Comparison of ENCODE assay signal across 14 cellular contexts in the genomic region with DNA sequence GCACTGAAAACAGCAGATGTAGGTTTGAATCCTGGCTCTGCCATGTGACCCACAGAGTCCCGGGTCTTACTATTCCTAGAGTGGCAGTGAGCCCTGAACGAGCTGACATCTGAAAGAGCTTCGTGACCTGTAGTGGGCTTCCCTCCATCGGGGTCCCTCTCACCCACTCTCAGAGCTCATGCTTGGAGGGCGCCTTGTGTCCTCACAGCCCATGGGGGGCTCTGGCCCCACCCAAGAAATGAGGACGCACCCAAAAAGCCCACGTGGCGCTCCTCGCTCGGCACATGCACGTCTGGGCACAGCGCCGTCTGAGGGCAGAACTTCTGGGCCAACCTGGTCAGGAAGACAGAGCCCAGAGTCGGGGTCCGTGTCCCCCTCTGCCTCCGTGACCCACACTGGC. TPM values are rescaled to one million over a fixed set of nuclear protein-coding genes. Genes with fewer than 3 reads are reported as not detected.
DNase-seq lines count a peak whose midpoint lies in the region; ATAC-seq and TF ChIP-seq lines count a peak whose summit lies in the region.
"Had no signal": no experiment of that assay in that cellular context is flagged by ENCODE, and none has a peak within 500 bp of the region (broad histone marks: within the 10 kb centered on the region; RNA-seq: fewer than 3 reads in every experiment).

No MANE protein-coding gene starts in this region.

- DNase-seq in heart left ventricle (no peak), left cardiac atrium (no peak), uterus (no peak), NCI-H510A treated with DMSO at 0.1 percent for 48 hours (lab: John Stamatoyannopoulos, UW) (no peak), tibial nerve (ENCODE audit: low spot score in 2 of 2) (no peak)
- DNase-seq in activated naive CD8-positive, alpha-beta T cell treated with anti-CD3 and anti-CD28 coated beads for 36 hours: no peak
- no peak for DNase-seq in naive thymus-derived CD4-positive, alpha-beta T cell
- DNase-seq: DMS 273 treated with DMSO at 0.1 percent for 48 hours, foreskin melanocyte, NCI-H1436, NCI-H446 had no signal

- H3K4me1 Mint-ChIP-seq in activated naive CD8-positive, alpha-beta T cell treated with anti-CD3 and anti-CD28 coated beads for 36 hours: peaks cover 94% of the 10 kb centered on the region
- peaks cover 63 to 99% (median 95%) of the 10 kb centered on the region in 7 donors for H3K4me1 Mint-ChIP-seq in naive thymus-derived CD4-positive, alpha-beta T cell

- no peak for TF ChIP-seq EP300 in tibial nerve (IDR thresholded peaks at IDR 0.05)

- peak overlapping the region; percentile 96 for H3K27ac Mint-ChIP-seq in activated naive CD8-positive, alpha-beta T cell treated with anti-CD3 and anti-CD28 coated beads for 36 hours
- H3K27ac Mint-ChIP-seq in naive thymus-derived CD4-positive, alpha-beta T cell: peak overlapping the region in 8 of 9 donors; percentile 87 to 100 (median 97)
- H3K27ac Mint-ChIP-seq: activated naive CD4-positive, alpha-beta T cell treated with anti-CD3 and anti-CD28 coated beads for 36 hours had no signal

- no peak for ATAC-seq in heart left ventricle
- no peak for ATAC-seq in left cardiac atrium
- no peak for ATAC-seq in naive thymus-derived CD4-positive, alpha-beta T cell
- ATAC-seq in HG03457 (IDR thresholded peaks at IDR 0.05; ENCODE audit: unreplicated experiment): no peak

- peaks cover 11 to 86% (median 62%) of the 10 kb centered on the region in 12 donors for H3K4me1 ChIP-seq in heart left ventricle
- H3K4me1 ChIP-seq in naive thymus-derived CD4-positive, alpha-beta T cell (ENCODE audit: control insufficient read depth in 2 of 2, insufficient read depth in 2 of 2, low read length in 2 of 2): peaks cover 63 to 93% of the 10 kb centered on the region in 2 donors
- peaks cover 0 to 8% of the 10 kb centered on the region in 2 donors for H3K4me1 ChIP-seq in uterus
- peaks cover 0 to 19% (median 9%) of the 10 kb centered on the region in 4 donors for H3K4me1 ChIP-seq in tibial nerve

- intact Hi-C loops in heart left ventricle (cut with DNase I): no loop called here
- intact Hi-C loops in left cardiac atrium (cut with DNase I): no loop called here
- intact Hi-C loops in naive thymus-derived CD4-positive, alpha-beta T cell (cut with micrococcal nuclease): loop anchor here in 1 of 2 donors (5.0 kb wide), 1 partner anchor 167 kb away; no protein-coding TSS in a partner anchor
- intact Hi-C loops in uterus (cut with DNase I; ENCODE audit: low total_unique reads): no loop called here

- no peak overlapping the region for H3K4me3 Mint-ChIP-seq in activated naive CD8-positive, alpha-beta T cell treated with anti-CD3 and anti-CD28 coated beads for 36 hours
- H3K4me3 Mint-ChIP-seq in naive thymus-derived CD4-positive, alpha-beta T cell: peak overlapping the region; percentile 18 to 87 (median 80)
- H3K4me3 Mint-ChIP-seq: activated naive CD4-positive, alpha-beta T cell treated with anti-CD3 and anti-CD28 coated beads for 36 hours had no signal

- H3K27ac ChIP-seq in heart left ventricle (peak overlapping the region in 11 of 12 donors; percentile 27 to 89 (median 65)), uterus (peak overlapping the region; percentile 3 to 35), tibial nerve (no peak overlapping the region)
- H3K27ac ChIP-seq in naive thymus-derived CD4-positive, alpha-beta T cell (ENCODE audit: low read depth, low read length): peak overlapping the region; percentile 86
- H3K27ac ChIP-seq: SJSA1 had no signal

- H3K9me3 ChIP-seq in heart left ventricle: no peaks in the 10 kb centered on the region
- no peaks in the 10 kb centered on the region for H3K9me3 ChIP-seq in naive thymus-derived CD4-positive, alpha-beta T cell (ENCODE audit: control insufficient read depth in 2 of 3, low read length in 3 of 3)
- no peaks in the 10 kb centered on the region for H3K9me3 ChIP-seq in uterus
- H3K9me3 ChIP-seq in tibial nerve: no peaks in the 10 kb centered on the region
- H3K9me3 ChIP-seq: SJSA1 had no signal

- TF ChIP-seq CTCF in heart left ventricle (IDR thresholded peaks at IDR 0.05): no peak
- TF ChIP-seq CTCF in uterus (IDR thresholded peaks at IDR 0.05): no peak
- TF ChIP-seq CTCF in tibial nerve (IDR thresholded peaks at IDR 0.05): no peak

- CTCF ChIA-PET in naive thymus-derived CD4-positive, alpha-beta T cell (lab: Charles Lee): interaction anchor here (0.8 to 1.0 kb wide), 3 partner anchors 13 to 173 kb away, joined by 3 read pairs; no protein-coding TSS in a partner anchor

- POLR2A ChIA-PET in naive thymus-derived CD4-positive, alpha-beta T cell (lab: Charles Lee): interaction anchor here (1.0 to 42.6 kb wide), 3 partner anchors 12 to 38 kb away, joined by 3 to 901 read pairs (median 28); partner anchors contain the start of gene LBH

- no peak overlapping the region for H3K4me3 ChIP-seq in heart left ventricle
- H3K4me3 ChIP-seq in naive thymus-derived CD4-positive, alpha-beta T cell (ENCODE audit: low read length): no peak overlapping the region
- H3K4me3 ChIP-seq in uterus: no peak overlapping the region
- no peak overlapping the region for H3K4me3 ChIP-seq in tibial nerve
- H3K4me3 ChIP-seq: SJSA1 had no signal

- peaks cover 0 to 51% (median 35%) of the 10 kb centered on the region in 9 donors for H3K36me3 ChIP-seq in heart left ventricle
- H3K36me3 ChIP-seq in naive thymus-derived CD4-positive, alpha-beta T cell (ENCODE audit: control insufficient read depth in 2 of 3, insufficient read depth in 3 of 3, low read length in 3 of 3): peaks cover 12 to 44% (median 25%) of the 10 kb centered on the region in 3 experiments
- no peaks in the 10 kb centered on the region for H3K36me3 ChIP-seq in uterus
- peaks cover 0 to 13% (median 0%) of the 10 kb centered on the region in 3 donors for H3K36me3 ChIP-seq in tibial nerve

- H3K9me3 Mint-ChIP-seq in activated naive CD8-positive, alpha-beta T cell treated with anti-CD3 and anti-CD28 coated beads for 36 hours: peaks cover 6% of the 10 kb centered on the region
- H3K9me3 Mint-ChIP-seq in naive thymus-derived CD4-positive, alpha-beta T cell: peaks cover 0 to 2% (median 0%) of the 10 kb centered on the region in 11 donors

- no peaks in the 10 kb centered on the region for H3K27me3 Mint-ChIP-seq in activated naive CD8-positive, alpha-beta T cell treated with anti-CD3 and anti-CD28 coated beads for 36 hours
- no peaks in the 10 kb centered on the region for H3K27me3 Mint-ChIP-seq in naive thymus-derived CD4-positive, alpha-beta T cell

- H3K36me3 Mint-ChIP-seq in activated naive CD8-positive, alpha-beta T cell treated with anti-CD3 and anti-CD28 coated beads for 36 hours: peaks cover 91% of the 10 kb centered on the region
- H3K36me3 Mint-ChIP-seq in naive thymus-derived CD4-positive, alpha-beta T cell: peaks cover 13 to 63% (median 35%) of the 10 kb centered on the region in 5 donors

- WGBS in heart left ventricle, 4 donors: 69 to 94% (median 75%) methylated on average over 8 to 16 of the region's 16 CpGs
- WGBS in tibial nerve, 2 donors: 92 to 99% methylated on average over 12 to 15 of the region's 16 CpGs

- H3K27me3 ChIP-seq in heart left ventricle (no peaks in the 10 kb centered on the region), uterus (no peaks in the 10 kb centered on the region), tibial nerve (no peaks in the 10 kb centered on the region)
- no peaks in the 10 kb centered on the region for H3K27me3 ChIP-seq in naive thymus-derived CD4-positive, alpha-beta T cell (ENCODE audit: control insufficient read depth in 2 of 2, insufficient read depth in 2 of 2, low read length in 2 of 2)
- H3K27me3 ChIP-seq: SJSA1 had no signal

- TF ChIP-seq POLR2A in heart left ventricle (IDR thresholded peaks at IDR 0.05): no peak
- no peak for TF ChIP-seq POLR2A in uterus (IDR thresholded peaks at IDR 0.05)
- TF ChIP-seq POLR2A in tibial nerve (IDR thresholded peaks at IDR 0.05): no peak

RNA-seq across cellular contexts. Expression of gene LBH, which starts 23.7 kb away (rescaled TPM):
- total RNA-seq in heart left ventricle (100 to 1,000 TPM; 125 to 226 (median 169) TPM), left cardiac atrium (10 to 100 TPM; 14.6 to 19.1 TPM), uterus (10 to 100 TPM; 30.7 to 94.3 (median 64.5) TPM), tibial nerve (10 to 100 TPM; 12.7 to 31.6 (median 21.5) TPM)
- polyA plus RNA-seq in heart left ventricle: 100 to 1,000 TPM in 1 of 2 donors, 10 to 100 TPM in 1; 54.2 to 166 TPM
- 10 to 100 TPM; 85.0 to 89.2 TPM for total RNA-seq in activated naive CD8-positive, alpha-beta T cell treated with anti-CD3 and anti-CD28 coated beads for 36 hours
- total RNA-seq in naive thymus-derived CD4-positive, alpha-beta T cell: 100 to 1,000 TPM; 146 to 517 (median 192) TPM
- polyA plus RNA-seq in naive thymus-derived CD4-positive, alpha-beta T cell: 100 to 1,000 TPM; 269 to 292 TPM

Comparison
In these comparisons a context has a peak if more than half of its experiments do, and no peak if none do; other contexts are left out.
1. H3K27ac ChIP-seq: peak in heart left ventricle (11 of 12), naive thymus-derived CD4-positive, alpha-beta T cell (single experiment) and uterus (2 of 2); none in tibial nerve (0 of 4).